In genomic region chr3:171526146-171526545, GRCh38 we compare ENCODE assay signal across 18 cellular contexts.
"Had no signal": no experiment of that assay in that cellular context is flagged by ENCODE, and none has a peak within 500 bp of the region (broad histone marks: within the 10 kb centered on the region; RNA-seq: fewer than 3 reads in every experiment).

No MANE protein-coding gene starts in this region.

- H3K27me3 ChIP-seq: ascending aorta, foreskin keratinocyte, transverse colon had no signal

- H3K36me3 Mint-ChIP-seq: stimulated activated naive B cell treated with anti-CD40 and anti-IgM and Interleukin-4, amounts not matched to agents 10 μg/mL and 1 μg/mL and 100 μg/mL, for 72 hours had no signal

- H3K27me3 Mint-ChIP-seq: stimulated activated naive B cell treated with anti-CD40 and anti-IgM and Interleukin-4, amounts not matched to agents 10 μg/mL and 1 μg/mL and 100 μg/mL, for 72 hours had no signal

- H3K9me3 ChIP-seq: ascending aorta, psoas muscle, transverse colon had no signal

- H3K4me1 Mint-ChIP-seq: nephron; stimulated activated naive B cell treated with anti-CD40 and anti-IgM and Interleukin-4, amounts not matched to agents 10 μg/mL and 1 μg/mL and 100 μg/mL, for 72 hours had no signal

- H3K27ac Mint-ChIP-seq: activated CD4-positive, alpha-beta T cell treated with anti-CD3 and anti-CD28 coated beads for 36 hours; activated CD8-positive, alpha-beta T cell treated with anti-CD3 and anti-CD28 coated beads, Interleukin-2, amount 10 ng/mL, durations not matched to agents 7 days and 5 days; nephron; stimulated activated naive B cell treated with anti-CD40 and anti-IgM and Interleukin-4, amounts not matched to agents 10 μg/mL and 1 μg/mL and 100 μg/mL, for 72 hours had no signal

- H3K4me3 Mint-ChIP-seq: activated CD4-positive, alpha-beta T cell treated with anti-CD3 and anti-CD28 coated beads for 36 hours; activated CD8-positive, alpha-beta T cell treated with anti-CD3 and anti-CD28 coated beads, Interleukin-2, amount 10 ng/mL, durations not matched to agents 7 days and 5 days; nephron; stimulated activated naive B cell treated with anti-CD40 and anti-IgM and Interleukin-4, amounts not matched to agents 10 μg/mL and 1 μg/mL and 100 μg/mL, for 72 hours had no signal

- DNase-seq: activated CD4-positive, alpha-beta T cell treated with anti-CD3 and anti-CD28 coated beads for 36 hours; activated CD8-positive, alpha-beta memory T cell treated with anti-CD3 and anti-CD28 coated beads, Interleukin-2, amount 50 U/mL, for 48 hours; activated CD8-positive, alpha-beta T cell treated with anti-CD3 and anti-CD28 coated beads, Interleukin-2, amount 10 ng/mL, durations not matched to agents 7 days and 5 days; activated naive CD4-positive, alpha-beta T cell; caudate nucleus; foreskin keratinocyte; head of caudate nucleus; occipital lobe; psoas muscle; stimulated activated CD4-positive, alpha-beta T cell treated with anti-CD3 and anti-CD28 coated beads, Interleukin-2, amount 100 ng/mL, for 24 hours; stimulated activated naive B cell treated with anti-CD40 and anti-IgM and Interleukin-4, amounts not matched to agents 10 μg/mL and 1 μg/mL and 100 μg/mL, for 72 hours; transverse colon had no signal

- ATAC-seq: activated CD4-positive, alpha-beta T cell treated with anti-CD3 and anti-CD28 coated beads for 36 hours; activated CD8-positive, alpha-beta T cell treated with anti-CD3 and anti-CD28 coated beads, Interleukin-2, amount 10 ng/mL, durations not matched to agents 7 days and 5 days; foreskin keratinocyte; left lobe of liver; psoas muscle; sciatic nerve; stimulated activated naive B cell treated with anti-CD40 and anti-IgM and Interleukin-4, amounts not matched to agents 10 μg/mL and 1 μg/mL and 100 μg/mL, for 72 hours had no signal

- H3K4me1 ChIP-seq: ascending aorta, foreskin keratinocyte, psoas muscle, transverse colon had no signal

- FAIRE-seq: islet of Langerhans had no signal

- H3K27ac ChIP-seq: ascending aorta, foreskin keratinocyte, psoas muscle, transverse colon, VCaP had no signal

- H3K4me3 ChIP-seq: ascending aorta, psoas muscle, transverse colon had no signal

- H3K36me3 ChIP-seq: ascending aorta, transverse colon had no signal
